14 cellular contexts compared by ENCODE assay signal in genomic region chr9:100575765-100576368, GRCh38. TPM values are rescaled to one million over a fixed set of nuclear protein-coding genes. Genes with fewer than 3 reads are reported as not detected.
DNase-seq lines count a peak whose midpoint lies in the region; ATAC-seq and TF ChIP-seq lines count a peak whose summit lies in the region.
"Had no signal": no experiment of that assay in that cellular context is flagged by ENCODE, and none has a peak within 500 bp of the region (broad histone marks: within the 10 kb centered on the region; RNA-seq: fewer than 3 reads in every experiment).

No MANE protein-coding gene starts in this region.

- no peak overlapping the region for H3K4me3 ChIP-seq in brain microvascular endothelial cell (ENCODE audit: low read depth, low read length)
- H3K4me3 ChIP-seq: ovary had no signal

- DNase-seq in AG20443 (ENCODE audit: low spot score), result peak; percentile 85
- DNase-seq in HS-5 (ENCODE audit: low read depth), result peak; percentile 52
- DNase-seq in brain microvascular endothelial cell, result peak; percentile 86
- DNase-seq in myocyte (ENCODE audit: low read depth), result peak; percentile 77
- no peak for DNase-seq in SHP77 (lab: John Stamatoyannopoulos, UW)
- DNase-seq in AML-193 (lab: John Stamatoyannopoulos, UW), result no peak
- DNase-seq: DMS53, midbrain, NCI-H2171, ovary, SW 1271 had no signal

- TF ChIP-seq CTCF in brain microvascular endothelial cell (IDR thresholded peaks at IDR 0.05; ENCODE audit: low read depth, low read length, missing control alignments), result no peak

- peak overlapping the region; percentile 33 for H3K27ac ChIP-seq in brain microvascular endothelial cell
- H3K27ac ChIP-seq: ovary had no signal

- in situ Hi-C loops in brain microvascular endothelial cell (cut with HindIII; ENCODE audit: low pct_ligation_motif_present, low sequenced_read_pairs), result no loop called here

- H3K27me3 ChIP-seq in brain microvascular endothelial cell (replicated peaks), result no peaks in the 10 kb centered on the region
- H3K27me3 ChIP-seq: ovary had no signal

- ATAC-seq in GM18907 (IDR thresholded peaks at IDR 0.05; ENCODE audit: unreplicated experiment) (no peak), HG03108 (IDR thresholded peaks at IDR 0.05; ENCODE audit: unreplicated experiment) (no peak)
- ATAC-seq: activated CD4-positive, CD25-positive, alpha-beta regulatory T cell treated with anti-CD3 and anti-CD28 coated beads, Interleukin-2, amount 50 U/mL, for 24 hours had no signal

- no peaks in the 10 kb centered on the region for H3K36me3 ChIP-seq in brain microvascular endothelial cell (replicated peaks)
- H3K36me3 ChIP-seq: ovary had no signal

RNA-seq across cellular contexts. Expression of gene CAVIN4, which starts 2.0 kb away (rescaled TPM):
- 205 and 311 TPM in 2 replicates for total RNA-seq in myocyte
- 48.3 TPM for polyA plus RNA-seq in myocyte (2012)

Comparison
In these comparisons a context has a peak if more than half of its experiments do, and no peak if none do; other contexts are left out.
1. DNase-seq: peak in AG20443 (single experiment), HS-5 (single experiment), brain microvascular endothelial cell (single experiment) and myocyte (single experiment); none in SHP77 (0 of 2) and AML-193 (0 of 2).